8 cellular contexts compared by ENCODE assay signal in genomic region chr18:3305354-3305762, GRCh38. TPM values are rescaled to one million over a fixed set of nuclear protein-coding genes. Genes with fewer than 3 reads are reported as not detected.
A peak's percentile ranks its signal among the peaks of the same experiment; 100 is the strongest.
DNase-seq lines count a peak whose midpoint lies in the region; ATAC-seq lines count a peak whose summit lies in the region.

No MANE protein-coding gene starts in this region.

- no peaks in the 10 kb centered on the region for H3K9me2 ChIP-seq in Karpas-422 (replicated peaks; ENCODE audit: insufficient read depth, low read length)

- peak overlapping the region; percentile 50; the same call in 1 of the 2 replicates for H2AFZ ChIP-seq in Karpas-422 (ENCODE audit: low read length)

- no peak overlapping the region for H3K4me2 ChIP-seq in Karpas-422 (ENCODE audit: low read depth, low read length, poor library complexity, severe bottlenecking)

- no peak overlapping the region for H3K4me3 ChIP-seq in Karpas-422 (ENCODE audit: low read length)

- no peaks in the 10 kb centered on the region for H3K79me2 ChIP-seq in Karpas-422 (ENCODE audit: low read length)

- no peak overlapping the region for H3K9ac ChIP-seq in Karpas-422 (ENCODE audit: low read length)

- H3K27me3 ChIP-seq in Karpas-422 (ENCODE audit: low read length), result no peaks in the 10 kb centered on the region

- H3K4me1 ChIP-seq in Karpas-422 (ENCODE audit: low read length), result no peaks in the 10 kb centered on the region

- no peaks in the 10 kb centered on the region for H3K9me3 ChIP-seq in Karpas-422 (ENCODE audit: low read length)

- H3K27ac ChIP-seq in Karpas-422 (ENCODE audit: low read length) (no peak overlapping the region), substantia nigra (ENCODE audit: low read depth, low read length, poor library complexity, severe bottlenecking) (no peak overlapping the region)

- ATAC-seq in HG03108 (IDR thresholded peaks at IDR 0.05; ENCODE audit: unreplicated experiment) (no peak), HG02970 (IDR thresholded peaks at IDR 0.05; ENCODE audit: low FRiP score, unreplicated experiment) (no peak)

- H3K36me3 ChIP-seq in Karpas-422 (ENCODE audit: insufficient read depth, low read length), result no peaks in the 10 kb centered on the region

- DNase-seq in EL (peak; percentile 94), Karpas-422 (no peak), activated T-helper 1 cell treated with Interleukin-2 at 50 U/mL for 16 hours (ENCODE audit: low read depth) (peak; percentile 24), kidney tubule cell (ENCODE audit: low spot score) (peak; percentile 86), pons (ENCODE audit: low spot score) (no peak), substantia nigra (lab: John Stamatoyannopoulos, UW) (no peak)

- no peaks in the 10 kb centered on the region for H4K20me1 ChIP-seq in Karpas-422 (ENCODE audit: insufficient read depth, low read depth, low read length)

RNA-seq across cellular contexts. Expression of gene MYL12B, which starts 43.4 kb away (rescaled TPM):
- total RNA-seq in Karpas-422 (2014; rRNA removed; shearing (Covaris generic); ENCODE audit: low replicate concordance), result 124 and 254 TPM in 2 replicates

RNA-seq across cellular contexts. Expression of gene MYL12A, which starts 57.8 kb away (rescaled TPM):
- 300 and 482 TPM in 2 replicates for total RNA-seq in Karpas-422 (2014; rRNA removed; shearing (Covaris generic); ENCODE audit: low replicate concordance)

Comparison
In these comparisons a context has a peak if more than half of its experiments do, and no peak if none do; other contexts are left out.
1. DNase-seq: peak in EL (single experiment), activated T-helper 1 cell treated with Interleukin-2 at 50 U/mL for 16 hours (single experiment) and kidney tubule cell (single experiment); none in Karpas-422 (single experiment), pons (single experiment) and substantia nigra (0 of 49).